Comparison of ENCODE assay signal across 20 cellular contexts in genomic region chr15:39698444-39699390, GRCh38.
DNase-seq lines count a peak whose midpoint lies in the region; TF ChIP-seq lines count a peak whose summit lies in the region.
"Had no signal": no experiment of that assay in that cellular context is flagged by ENCODE, and none has a peak within 500 bp of the region (broad histone marks: within the 10 kb centered on the region; RNA-seq: fewer than 3 reads in every experiment).

No MANE protein-coding gene starts in this region.

- H3K4me1 ChIP-seq in GM23248 (ENCODE audit: insufficient read depth) = peaks cover 14% of the 10 kb centered on the region
- no peaks in the 10 kb centered on the region for H3K4me1 ChIP-seq in mesendoderm (ENCODE audit: control insufficient read depth, low read depth, low read length)
- no peaks in the 10 kb centered on the region for H3K4me1 ChIP-seq in mammary epithelial cell (ENCODE audit: insufficient read depth, low read length)
- H3K4me1 ChIP-seq: SJCRH30 had no signal

- H3K4me3 ChIP-seq in GM23248 (no peak overlapping the region), fibroblast of pulmonary artery (replicated peaks; ENCODE audit: low read depth, low read length) (no peak overlapping the region), mesendoderm (ENCODE audit: low read length) (no peak overlapping the region), mammary epithelial cell (replicated peaks in 1 of 3; ENCODE audit: insufficient read depth in 1 of 3, low read depth in 2 of 3, low read length in 3 of 3) (no peak overlapping the region)
- H3K4me3 ChIP-seq: BLaER1 treated with 17β-estradiol and CSF1 and Interleukin-3, amounts not matched to agents 10 nM and 100 nM; coronary artery; SJCRH30 had no signal

- no peak overlapping the region for H4K8ac ChIP-seq in mesendoderm (ENCODE audit: low read depth, low read length)

- H2AFZ ChIP-seq in GM23248 = no peak overlapping the region
- no peak overlapping the region for H2AFZ ChIP-seq in mammary epithelial cell (ENCODE audit: low read depth, low read length)

- H3F3A ChIP-seq in GM23248 (ENCODE audit: insufficient read depth) = peaks cover 15% of the 10 kb centered on the region

- H4K5ac ChIP-seq in mesendoderm (ENCODE audit: low read length) = no peak overlapping the region

- H3K9me2 ChIP-seq in GM23248 (ENCODE audit: insufficient read depth) = peaks cover 4% of the 10 kb centered on the region; the same call in 1 of the 2 replicates

- intact Hi-C loops in mammary epithelial cell (cut with micrococcal nuclease) = no loop called here

- H3K9ac ChIP-seq in GM23248 = no peak overlapping the region
- no peak overlapping the region for H3K9ac ChIP-seq in mesendoderm (ENCODE audit: low read length)
- no peak overlapping the region for H3K9ac ChIP-seq in mammary epithelial cell (ENCODE audit: insufficient read depth, low read length)
- H3K9ac ChIP-seq: BLaER1 treated with 17β-estradiol and CSF1 and Interleukin-3, amounts not matched to agents 10 nM and 100 nM had no signal

- H3K36me3 ChIP-seq in GM23248 (ENCODE audit: low read depth) (no peaks in the 10 kb centered on the region), mesendoderm (ENCODE audit: control insufficient read depth, insufficient read depth, low read length) (no peaks in the 10 kb centered on the region), mammary epithelial cell (ENCODE audit: insufficient read depth, low read length) (no peaks in the 10 kb centered on the region)
- H3K36me3 ChIP-seq: BLaER1 treated with 17β-estradiol and CSF1 and Interleukin-3, amounts not matched to agents 10 nM and 100 nM; SJCRH30 had no signal

- no peak for TF ChIP-seq CTCF in fibroblast of pulmonary artery (IDR thresholded peaks at IDR 0.05; ENCODE audit: low read length, missing control alignments)
- TF ChIP-seq CTCF in mammary epithelial cell (conservative IDR thresholded peaks at IDR 0.05 in 1 of 2, IDR thresholded peaks at IDR 0.05 in 1 of 2; ENCODE audit: extremely low read depth in 1 of 2, insufficient read depth in 1 of 2, low read depth in 1 of 2, low read length in 2 of 2) = no peak

- BruUV-seq in mammary epithelial cell (replicated peaks; lab: Mats Ljungman, UMichigan) = no TSS peak

- no peak overlapping the region for H3K18ac ChIP-seq in mesendoderm (ENCODE audit: low read length)

- no peaks in the 10 kb centered on the region for H3K27me3 ChIP-seq in GM23248 (replicated peaks; ENCODE audit: insufficient read depth)
- no peaks in the 10 kb centered on the region for H3K27me3 ChIP-seq in mesendoderm (ENCODE audit: insufficient read depth, low read length, poor library complexity)
- no peaks in the 10 kb centered on the region for H3K27me3 ChIP-seq in mammary epithelial cell (ENCODE audit: insufficient read depth, low read length)
- H3K27me3 ChIP-seq: BLaER1 treated with 17β-estradiol and CSF1 and Interleukin-3, amounts not matched to agents 10 nM and 100 nM; SJCRH30 had no signal

- no peak overlapping the region for H2BK120ac ChIP-seq in mesendoderm (ENCODE audit: low read depth, low read length)

- no peak overlapping the region for H2AK5ac ChIP-seq in mesendoderm (ENCODE audit: low read length)

- no peak overlapping the region for H2BK5ac ChIP-seq in mesendoderm (ENCODE audit: low read length)

- H3K79me2 ChIP-seq in GM23248 (ENCODE audit: insufficient read depth) = no peaks in the 10 kb centered on the region
- H3K79me2 ChIP-seq in mesendoderm (ENCODE audit: control insufficient read depth, insufficient read depth, low read length) = no peaks in the 10 kb centered on the region
- H3K79me2 ChIP-seq in mammary epithelial cell (ENCODE audit: insufficient read depth, low read length) = no peaks in the 10 kb centered on the region

- H3K23ac ChIP-seq in mesendoderm (ENCODE audit: low read length) = no peak overlapping the region

- no peaks in the 10 kb centered on the region for H3K79me1 ChIP-seq in mesendoderm (ENCODE audit: low read length)

- H3K27ac ChIP-seq in GM23248 (peak overlapping the region; percentile 16; the same call in 1 of the 2 replicates), mesendoderm (ENCODE audit: low read depth, low read length) (no peak overlapping the region), mammary epithelial cell (ENCODE audit: insufficient read depth, low read depth, low read length) (no peak overlapping the region)
- H3K27ac ChIP-seq: BLaER1 treated with 17β-estradiol and CSF1 and Interleukin-3, amounts not matched to agents 10 nM and 100 nM; coronary artery; SJCRH30 had no signal

- H4K20me1 ChIP-seq in GM23248 (ENCODE audit: insufficient read depth) = no peaks in the 10 kb centered on the region
- H4K20me1 ChIP-seq in mammary epithelial cell (ENCODE audit: insufficient read depth, low read length) = no peaks in the 10 kb centered on the region
- H4K20me1 ChIP-seq: BLaER1 treated with 17β-estradiol and CSF1 and Interleukin-3, amounts not matched to agents 10 nM and 100 nM had no signal

- peak overlapping the region; percentile 10 for H3K4ac ChIP-seq in mesendoderm (ENCODE audit: low read depth, low read length)

- WGBS in GM23248 (ENCODE audit: low coverage in 1 of 2, low lambda C conversion rate in 2 of 2, missing lambda C conversion rate in 2 of 2), 2 experiments = 89 to 91% methylated on average over 11 of the region's 11 CpGs
- no CpG with 5 or more reads among the region's 11 CpGs for WGBS in mesendoderm (ENCODE audit: extremely low coverage, insufficient coverage, low lambda C conversion rate)
- 96% methylated on average over 11 of the region's 11 CpGs for WGBS in mammary epithelial cell (ENCODE audit: low coverage, missing lambda C conversion rate)

- DNase-seq in GM23248 (no peak), OCI-M2 (lab: John Stamatoyannopoulos, UW; ENCODE audit: unreplicated experiment) (peak; percentile 11), fibroblast of pulmonary artery (ENCODE audit: low read depth) (peak; percentile 32), mesendoderm (no peak), 8988T (no peak), mammary epithelial cell (no peak), T-helper 2 cell (no peak), NCI-H1436 (lab: John Stamatoyannopoulos, UW) (no peak)
- DNase-seq: activated CD4-positive, alpha-beta T cell treated with anti-CD3 and anti-CD28 coated beads, Interleukin-2, amount 50 U/mL, for 48 hours; activated naive CD8-positive, alpha-beta T cell treated with anti-CD3 and anti-CD28 coated beads, Interleukin-2, amount 50 U/mL, for 24 hours; activated T-cell treated with anti-CD3 and anti-CD28 coated beads, Interleukin-2, amount 50 U/mL, for 72 hours; effector CD8-positive, alpha-beta T cell; glutamatergic neuron; NCI-H1105; NCI-H2081; RPMI8226; SJCRH30; substantia nigra had no signal

- CTCF ChIA-PET in mammary epithelial cell (lab: Charles Lee; ENCODE audit: low non-redundant PET) = no interaction called here

- peak overlapping the region; percentile 26 for H3K4me2 ChIP-seq in GM23248 (ENCODE audit: unreplicated experiment)
- H3K4me2 ChIP-seq in mesendoderm (ENCODE audit: low read length) = no peak overlapping the region
- no peak overlapping the region for H3K4me2 ChIP-seq in mammary epithelial cell (ENCODE audit: insufficient read depth, low read depth, low read length)

- no peak overlapping the region for H3K56ac ChIP-seq in mesendoderm (ENCODE audit: low read length)

- dilution Hi-C loops in mammary epithelial cell (cut with HindIII; ENCODE audit: low sequenced_read_pairs) = no loop called here

- H3K9me3 ChIP-seq in GM23248 (ENCODE audit: low read depth) = no peaks in the 10 kb centered on the region
- H3K9me3 ChIP-seq in mammary epithelial cell (replicated peaks; ENCODE audit: insufficient read depth, low read length) = no peaks in the 10 kb centered on the region
- H3K9me3 ChIP-seq: BLaER1 treated with 17β-estradiol and CSF1 and Interleukin-3, amounts not matched to agents 10 nM and 100 nM; SJCRH30 had no signal

- in situ Hi-C loops in GM23248 (cut with MboI) (no loop called here), mammary epithelial cell (cut with MboI; ENCODE audit: low sequenced_read_pairs in 2 of 2) (no loop called here)

- H2BK15ac ChIP-seq in mesendoderm (replicated peaks; ENCODE audit: low read depth) = no peak overlapping the region

Comparison
In these comparisons a context has a peak if more than half of its experiments do, and no peak if none do; other contexts are left out.
1. DNase-seq: peak in OCI-M2 (single experiment) and fibroblast of pulmonary artery (single experiment); none in GM23248 (single experiment), mesendoderm (single experiment), 8988T (single experiment), mammary epithelial cell (single experiment), T-helper 2 cell (0 of 5) and NCI-H1436 (single experiment).